In the genomic region with DNA sequence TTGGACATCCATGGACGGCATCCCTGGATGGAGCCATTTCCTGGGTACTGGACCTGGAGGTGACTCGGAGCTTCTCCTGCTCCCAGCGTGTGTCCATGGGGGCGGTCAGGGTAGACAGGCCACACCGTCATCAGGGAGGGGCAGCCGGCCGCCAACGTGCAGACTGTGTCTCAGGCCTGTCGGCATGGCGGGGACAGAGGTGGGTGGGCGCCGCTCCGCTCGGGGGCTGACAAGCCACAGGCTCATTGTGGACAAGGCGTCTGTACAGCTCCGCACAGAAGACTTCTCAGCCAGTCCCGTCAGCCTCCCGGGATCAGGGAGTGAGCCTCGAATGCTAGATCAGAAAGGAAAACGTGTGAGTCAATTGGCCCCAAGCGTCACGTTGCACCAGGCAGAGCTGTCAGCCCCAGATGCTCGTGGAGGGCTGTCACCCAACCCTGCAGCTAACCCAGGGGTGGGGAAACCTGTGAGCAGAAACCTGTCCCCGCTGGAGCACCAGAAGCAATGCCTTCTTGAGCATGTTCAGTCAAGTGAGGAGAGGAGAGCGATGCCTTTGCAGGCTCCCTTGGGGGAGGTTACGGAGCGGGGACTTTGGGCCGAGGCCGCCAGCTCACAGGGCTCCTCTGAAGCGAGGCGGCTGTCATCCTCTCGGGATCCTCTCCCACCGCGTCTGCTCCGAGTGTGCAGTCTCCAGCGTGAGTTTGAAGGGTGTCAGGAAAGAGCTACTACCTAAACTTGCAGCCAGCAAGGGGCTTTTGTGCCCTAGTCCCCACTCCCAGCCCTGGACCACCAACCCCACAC, we compare ENCODE assay signal across 18 cellular contexts. TPM values are rescaled to one million over a fixed set of nuclear protein-coding genes. Genes with fewer than 3 reads are reported as not detected.
DNase-seq lines count a peak whose midpoint lies in the region; ATAC-seq, FAIRE-seq and TF ChIP-seq lines count a peak whose summit lies in the region.
"Had no signal": no experiment of that assay in that cellular context is flagged by ENCODE, and none has a peak within 500 bp of the region (broad histone marks: within the 10 kb centered on the region; RNA-seq: fewer than 3 reads in every experiment).

No MANE protein-coding gene starts in this region.

- H3K27me3 Mint-ChIP-seq in glutamatergic neuron (ENCODE audit: unreplicated experiment) = peaks cover 10% of the 10 kb centered on the region

- H2AFZ ChIP-seq in Karpas-422 (ENCODE audit: low read length) = no peak overlapping the region

- FAIRE-seq in H54 (lab: Jason Lieb, UNC) = no peak
- FAIRE-seq: GM19239 had no signal

- peak overlapping the region in 2 of 11 experiments; percentile 9 to 10; a peak in 3 of 22 replicates for H3K27ac ChIP-seq in BLaER1 treated with 17β-estradiol and CSF1 and Interleukin-3, amounts not matched to agents 10 nM and 100 nM
- H3K27ac ChIP-seq in Karpas-422 (ENCODE audit: low read length) (no peak overlapping the region), psoas muscle (no peak overlapping the region)
- H3K27ac ChIP-seq: SJSA1 had no signal

- H3K4me1 ChIP-seq in BLaER1 treated with 17β-estradiol and CSF1 and Interleukin-3, amounts not matched to agents 10 nM and 100 nM = peaks cover 36 to 76% (median 61%) of the 10 kb centered on the region in 10 experiments
- H3K4me1 ChIP-seq in Karpas-422 (ENCODE audit: low read length) (no peaks in the 10 kb centered on the region), psoas muscle (no peaks in the 10 kb centered on the region)
- H3K4me1 ChIP-seq: SJSA1 had no signal

- intact Hi-C loops in psoas muscle (cut with DNase I) = no loop called here

- H3K4me1 Mint-ChIP-seq in glutamatergic neuron (ENCODE audit: low read depth, unreplicated experiment) = peaks cover 8% of the 10 kb centered on the region
- H3K4me1 Mint-ChIP-seq: B cell had no signal

- H3K27me3 ChIP-seq in BLaER1 treated with 17β-estradiol and CSF1 and Interleukin-3, amounts not matched to agents 10 nM and 100 nM = peaks cover under 1 to 42% (median 11%) of the 10 kb centered on the region in 11 experiments; a peak in 16 of 22 replicates
- no peaks in the 10 kb centered on the region for H3K27me3 ChIP-seq in Karpas-422 (ENCODE audit: low read length)
- no peaks in the 10 kb centered on the region for H3K27me3 ChIP-seq in psoas muscle (ENCODE audit: insufficient read depth in 3 of 3, low read length in 2 of 3)
- H3K27me3 ChIP-seq: SJSA1 had no signal

- DNase-seq in Karpas-422 (peak; percentile 46), glutamatergic neuron (peak; percentile 27), psoas muscle (peak; percentile 5 to 39), H54 (ENCODE audit: insufficient read length, low spot score) (no peak), inferior parietal cortex (ENCODE audit: extremely low spot score) (no peak)
- DNase-seq: Calu3; CD4-positive, alpha-beta memory T cell; H9; KBM-7; NCI-H1048; NCI-H1694; NCI-H526 treated with DMSO at 0.1 percent for 48 hours; RPMI8226 had no signal

- H3K4me3 ChIP-seq in BLaER1 treated with 17β-estradiol and CSF1 and Interleukin-3, amounts not matched to agents 10 nM and 100 nM = peak overlapping the region in 1 of 10 experiments; percentile 11; a peak in 2 of 20 replicates
- H3K4me3 ChIP-seq in Karpas-422 (ENCODE audit: low read length) = no peak overlapping the region
- H3K4me3 ChIP-seq in psoas muscle = no peak overlapping the region
- H3K4me3 ChIP-seq: SJSA1 had no signal

- H3K36me3 Mint-ChIP-seq in glutamatergic neuron (ENCODE audit: unreplicated experiment) = no peaks in the 10 kb centered on the region
- H3K36me3 Mint-ChIP-seq: CD4-positive, alpha-beta memory T cell had no signal

- peak overlapping the region; percentile 34 for H3K4me3 Mint-ChIP-seq in glutamatergic neuron (ENCODE audit: unreplicated experiment)
- H3K4me3 Mint-ChIP-seq: B cell; CD4-positive, alpha-beta memory T cell; H9 had no signal

- H4K20me1 ChIP-seq in BLaER1 treated with 17β-estradiol and CSF1 and Interleukin-3, amounts not matched to agents 10 nM and 100 nM = peaks cover 0 to 34% (median 16%) of the 10 kb centered on the region in 11 experiments; a peak in 17 of 22 replicates
- no peaks in the 10 kb centered on the region for H4K20me1 ChIP-seq in Karpas-422 (ENCODE audit: insufficient read depth, low read depth, low read length)

- peaks cover 11% of the 10 kb centered on the region for H3K9me3 Mint-ChIP-seq in glutamatergic neuron (ENCODE audit: unreplicated experiment)
- H3K9me3 Mint-ChIP-seq: CD4-positive, alpha-beta memory T cell had no signal

- TF ChIP-seq POLR2A in H54 (IDR thresholded peaks at IDR 0.05; ENCODE audit: low read depth, low read length) = no peak

- H3K79me2 ChIP-seq in Karpas-422 (ENCODE audit: low read length) = no peaks in the 10 kb centered on the region

- no peaks in the 10 kb centered on the region; a peak in 1 of 22 replicates for H3K9me3 ChIP-seq in BLaER1 treated with 17β-estradiol and CSF1 and Interleukin-3, amounts not matched to agents 10 nM and 100 nM (replicated peaks in 1 of 11)
- H3K9me3 ChIP-seq in Karpas-422 (ENCODE audit: low read length) (peaks cover 4% of the 10 kb centered on the region; the same call in 1 of the 2 replicates), psoas muscle (no peaks in the 10 kb centered on the region)
- H3K9me3 ChIP-seq: SJSA1 had no signal

- TF ChIP-seq CTCF in glutamatergic neuron (IDR thresholded peaks at IDR 0.05; ENCODE audit: partially characterized antibody, unreplicated experiment) = no peak
- TF ChIP-seq CTCF in psoas muscle (IDR thresholded peaks at IDR 0.05) = no peak

- 77 to 83% (median 81%) methylated on average over 36 of the region's 36 CpGs for WGBS in psoas muscle, 3 donors

- H3K9ac ChIP-seq in BLaER1 treated with 17β-estradiol and CSF1 and Interleukin-3, amounts not matched to agents 10 nM and 100 nM = peak overlapping the region in 3 of 11 experiments; percentile 29 to 35 (median 31); a peak in 2 of 22 replicates
- H3K9ac ChIP-seq in Karpas-422 (ENCODE audit: low read length) = no peak overlapping the region

- ATAC-seq in psoas muscle = no peak
- no peak for ATAC-seq in HG03432 (IDR thresholded peaks at IDR 0.05; ENCODE audit: unreplicated experiment)

- H3K36me3 ChIP-seq in BLaER1 treated with 17β-estradiol and CSF1 and Interleukin-3, amounts not matched to agents 10 nM and 100 nM = no peaks in the 10 kb centered on the region
- H3K36me3 ChIP-seq in Karpas-422 (ENCODE audit: insufficient read depth, low read length) = no peaks in the 10 kb centered on the region
- no peaks in the 10 kb centered on the region for H3K36me3 ChIP-seq in psoas muscle (ENCODE audit: insufficient read depth in 1 of 2, low read depth in 1 of 2)
- H3K36me3 ChIP-seq: SJSA1 had no signal

- H3K27ac Mint-ChIP-seq in glutamatergic neuron (ENCODE audit: unreplicated experiment) = no peak overlapping the region
- H3K27ac Mint-ChIP-seq: B cell, H9 had no signal

- no peaks in the 10 kb centered on the region for H3K9me2 ChIP-seq in Karpas-422 (replicated peaks; ENCODE audit: insufficient read depth, low read length)

- H3K4me2 ChIP-seq in BLaER1 treated with 17β-estradiol and CSF1 and Interleukin-3, amounts not matched to agents 10 nM and 100 nM = peak overlapping the region in 10 of 11 experiments; percentile 35 to 97 (median 80); a peak in 21 of 22 replicates
- H3K4me2 ChIP-seq in Karpas-422 (ENCODE audit: low read depth, low read length, poor library complexity, severe bottlenecking) = no peak overlapping the region

RNA-seq across cellular contexts. Expression of gene DPYSL4, which starts 16.0 kb away (rescaled TPM):
- total RNA-seq in Karpas-422 (2014; rRNA removed; shearing (Covaris generic); ENCODE audit: low replicate concordance) = 0.11 TPM in 1 of 2 replicates, not detected in the other
- total RNA-seq in glutamatergic neuron (ENCODE audit: unreplicated experiment) = 402 TPM
- 1 to 10 TPM in 1 of 4 donors, under 1 TPM in 3; 0.82 to 1.4 (median 0.85) TPM for total RNA-seq in psoas muscle
- polyA plus RNA-seq in psoas muscle = under 1 TPM; 0.30 to 0.39 (median 0.36) TPM
- total RNA-seq: Calu3 had no signal

Comparison
In these comparisons a context has a peak if more than half of its experiments do, and no peak if none do; other contexts are left out.
1. DNase-seq: peak in Karpas-422 (single experiment), glutamatergic neuron (single experiment) and psoas muscle (2 of 2); none in H54 (single experiment) and inferior parietal cortex (single experiment).
2. RNA of gene DPYSL4, which starts 16.0 kb away (total RNA-seq): 402 TPM in glutamatergic neuron (single experiment); 0.82 to 1.4 TPM in psoas muscle and 0.11 TPM in Karpas-422; every median in the first group is over 100 times any median in the second.